16 cellular contexts compared by ENCODE assay signal in the genomic region with DNA sequence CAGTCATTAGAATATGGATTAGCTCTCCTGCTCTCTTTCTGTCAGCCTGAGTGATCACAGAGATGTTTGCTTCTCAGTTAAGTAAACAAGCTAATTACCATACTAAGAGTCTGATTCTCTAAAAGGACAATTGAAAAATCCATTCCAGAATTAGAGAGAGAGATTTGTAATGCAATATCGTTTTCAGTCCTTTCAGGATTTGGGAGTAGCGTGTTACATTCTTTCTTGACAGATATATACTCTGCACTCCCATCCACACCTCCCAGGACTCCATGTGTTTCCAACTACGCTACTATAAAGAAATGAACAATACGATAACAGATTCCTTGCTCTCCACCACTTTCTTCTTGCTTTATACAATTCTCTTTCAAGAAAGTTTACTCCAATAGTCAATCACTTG.
DNase-seq lines count a peak whose midpoint lies in the region; TF ChIP-seq lines count a peak whose summit lies in the region.
"Had no signal": no experiment of that assay in that cellular context is flagged by ENCODE, and none has a peak within 500 bp of the region (broad histone marks: within the 10 kb centered on the region; RNA-seq: fewer than 3 reads in every experiment).

No MANE protein-coding gene starts in this region.

- H3K27me3 ChIP-seq in MG63 = no peaks in the 10 kb centered on the region
- no peaks in the 10 kb centered on the region for H3K27me3 ChIP-seq in mammary epithelial cell (ENCODE audit: insufficient read depth, low read length)

- intact Hi-C loops in mammary epithelial cell (cut with micrococcal nuclease) = no loop called here

- H3K27ac Mint-ChIP-seq in osteocyte (ENCODE audit: unreplicated experiment) = no peak overlapping the region

- no TSS peak for BruUV-seq in mammary epithelial cell (replicated peaks; lab: Mats Ljungman, UMichigan)

- no peak for TF ChIP-seq CTCF in mammary epithelial cell (conservative IDR thresholded peaks at IDR 0.05 in 1 of 2, IDR thresholded peaks at IDR 0.05 in 1 of 2; ENCODE audit: extremely low read depth in 1 of 2, insufficient read depth in 1 of 2, low read depth in 1 of 2, low read length in 2 of 2)
- TF ChIP-seq CTCF in osteocyte (IDR thresholded peaks at IDR 0.05) = no peak

- no peaks in the 10 kb centered on the region for H3K36me3 ChIP-seq in MG63
- no peaks in the 10 kb centered on the region for H3K36me3 ChIP-seq in mammary epithelial cell (ENCODE audit: insufficient read depth, low read length)

- no peaks in the 10 kb centered on the region for H3K36me3 Mint-ChIP-seq in osteocyte (ENCODE audit: unreplicated experiment)

- no peaks in the 10 kb centered on the region for H3K4me1 ChIP-seq in mammary epithelial cell (ENCODE audit: insufficient read depth, low read length)

- H3K79me2 ChIP-seq in mammary epithelial cell (ENCODE audit: insufficient read depth, low read length) = no peaks in the 10 kb centered on the region

- dilution Hi-C loops in mammary epithelial cell (cut with HindIII; ENCODE audit: low sequenced_read_pairs) = no loop called here

- peak; percentile 38 for DNase-seq in NCI-H2107 treated with DMSO at 0.1 percent for 48 hours (lab: John Stamatoyannopoulos, UW; ENCODE audit: unreplicated experiment)
- DNase-seq in NCI-H2107 (lab: John Stamatoyannopoulos, UW) = no peak
- DNase-seq in NCI-H2029 (lab: John Stamatoyannopoulos, UW) = peak; percentile 36
- peak; percentile 87 for DNase-seq in NCI-H748 treated with DMSO at 0.1 percent for 48 hours (lab: John Stamatoyannopoulos, UW)
- no peak for DNase-seq in MG63
- no peak for DNase-seq in mammary epithelial cell
- no peak for DNase-seq in osteocyte (ENCODE audit: extremely low spot score, unreplicated experiment)
- no peak for DNase-seq in GM03348 (ENCODE audit: low spot score)
- DNase-seq: GF-D8; MM.1S; NCI-H187; NCI-H446 treated with DMSO at 0.1 percent for 48 hours; NK-92 treated with Interleukin-12 subunit alpha and Interleukin-12 subunit beta, amount 100 ng/mL, for 24 hours; PC-9 had no signal

- H3K27ac ChIP-seq in mammary epithelial cell (ENCODE audit: insufficient read depth, low read depth, low read length) = no peak overlapping the region
- H3K27ac ChIP-seq: C4-2B, KMS-11, PC-9 had no signal

- WGBS in mammary epithelial cell (ENCODE audit: low coverage, missing lambda C conversion rate) = 77% methylated on average over 4 of the region's 4 CpGs

- H3K4me3 ChIP-seq in MG63 (no peak overlapping the region), mammary epithelial cell (replicated peaks in 1 of 3; ENCODE audit: insufficient read depth in 1 of 3, low read depth in 2 of 3, low read length in 3 of 3) (no peak overlapping the region)
- H3K4me3 ChIP-seq: PC-9 had no signal

- H3K9me3 ChIP-seq in MG63 (no peaks in the 10 kb centered on the region), mammary epithelial cell (replicated peaks; ENCODE audit: insufficient read depth, low read length) (no peaks in the 10 kb centered on the region)

- CTCF ChIA-PET in mammary epithelial cell (lab: Charles Lee; ENCODE audit: low non-redundant PET) = no interaction called here

- no peak overlapping the region for H3K4me2 ChIP-seq in mammary epithelial cell (ENCODE audit: insufficient read depth, low read depth, low read length)
- H3K4me2 ChIP-seq: KMS-11, PC-9 had no signal

- H3K9ac ChIP-seq in mammary epithelial cell (ENCODE audit: insufficient read depth, low read length) = no peak overlapping the region
- H3K9ac ChIP-seq: KMS-11 had no signal

- no peak overlapping the region for H3K4me3 Mint-ChIP-seq in osteocyte (ENCODE audit: unreplicated experiment)

- H2AFZ ChIP-seq in mammary epithelial cell (ENCODE audit: low read depth, low read length) = no peak overlapping the region
- H2AFZ ChIP-seq: PC-9 had no signal

- in situ Hi-C loops in mammary epithelial cell (cut with MboI; ENCODE audit: low sequenced_read_pairs in 2 of 2) = no loop called here

- H3K4me1 Mint-ChIP-seq in osteocyte (ENCODE audit: unreplicated experiment) = no peaks in the 10 kb centered on the region

- H3K9me3 Mint-ChIP-seq in osteocyte (ENCODE audit: unreplicated experiment) = no peaks in the 10 kb centered on the region

- H3K27me3 Mint-ChIP-seq in osteocyte (ENCODE audit: unreplicated experiment) = peaks cover 2% of the 10 kb centered on the region

- no peaks in the 10 kb centered on the region for H4K20me1 ChIP-seq in mammary epithelial cell (ENCODE audit: insufficient read depth, low read length)

Comparison
In these comparisons a context has a peak if more than half of its experiments do, and no peak if none do; other contexts are left out.
1. DNase-seq: peak in NCI-H2107 treated with DMSO at 0.1 percent for 48 hours (single experiment), NCI-H2029 (single experiment) and NCI-H748 treated with DMSO at 0.1 percent for 48 hours (single experiment); none in NCI-H2107 (single experiment), MG63 (single experiment), mammary epithelial cell (single experiment), osteocyte (single experiment) and GM03348 (single experiment).